11 cellular contexts compared by ENCODE assay signal in genomic region chr7:46139079-46139478, GRCh38.
A peak's percentile ranks its signal among the peaks of the same experiment; 100 is the strongest.
DNase-seq lines count a peak whose midpoint lies in the region; ATAC-seq and TF ChIP-seq lines count a peak whose summit lies in the region.
"Had no signal": no experiment of that assay in that cellular context is flagged by ENCODE, and none has a peak within 500 bp of the region (broad histone marks: within the 10 kb centered on the region; RNA-seq: fewer than 3 reads in every experiment).

No MANE protein-coding gene starts in this region.

- ATAC-seq in activated CD8-positive, alpha-beta T cell treated with anti-CD3 and anti-CD28 coated beads for 36 hours, result no peak
- ATAC-seq in GM21528 (IDR thresholded peaks at IDR 0.05; ENCODE audit: low FRiP score, unreplicated experiment), result no peak

- TF ChIP-seq CTCF in MCF 10A (IDR thresholded peaks at IDR 0.05; ENCODE audit: unreplicated experiment) (no peak), breast epithelium (IDR thresholded peaks at IDR 0.05) (no peak), epithelial cell of proximal tubule (conservative IDR thresholded peaks at IDR 0.05; ENCODE audit: low read depth, low read length) (no peak)
- no peak for TF ChIP-seq CTCF in activated CD8-positive, alpha-beta T cell treated with anti-CD3 and anti-CD28 coated beads for 36 hours (IDR thresholded peaks at IDR 0.05)

- H3K36me3 Mint-ChIP-seq in MCF 10A (ENCODE audit: insufficient read depth, unreplicated experiment), result no peaks in the 10 kb centered on the region
- no peaks in the 10 kb centered on the region for H3K36me3 Mint-ChIP-seq in activated CD8-positive, alpha-beta T cell treated with anti-CD3 and anti-CD28 coated beads for 36 hours (ENCODE audit: low read depth)

- no peaks in the 10 kb centered on the region for H3K9me3 ChIP-seq in breast epithelium

- no peak overlapping the region for H3K27ac Mint-ChIP-seq in MCF 10A (ENCODE audit: low read depth, unreplicated experiment)
- H3K27ac Mint-ChIP-seq in activated CD8-positive, alpha-beta T cell treated with anti-CD3 and anti-CD28 coated beads for 36 hours, result no peak overlapping the region

- no peaks in the 10 kb centered on the region for H3K9me3 Mint-ChIP-seq in MCF 10A (ENCODE audit: unreplicated experiment)
- H3K9me3 Mint-ChIP-seq in activated CD8-positive, alpha-beta T cell treated with anti-CD3 and anti-CD28 coated beads for 36 hours, result no peaks in the 10 kb centered on the region

- intact Hi-C loops in MCF 10A (cut with micrococcal nuclease), result no loop called here
- intact Hi-C loops in breast epithelium (cut with DNase I; ENCODE audit: low total_unique reads), result no loop called here
- intact Hi-C loops in activated CD8-positive, alpha-beta T cell treated with anti-CD3 and anti-CD28 coated beads for 36 hours (cut with micrococcal nuclease), result no loop called here

- H3K4me3 Mint-ChIP-seq in MCF 10A (ENCODE audit: unreplicated experiment), result no peak overlapping the region
- no peak overlapping the region for H3K4me3 Mint-ChIP-seq in activated CD8-positive, alpha-beta T cell treated with anti-CD3 and anti-CD28 coated beads for 36 hours

- peak; percentile 44 for DNase-seq in MCF 10A (ENCODE audit: unreplicated experiment)
- DNase-seq in breast epithelium (ENCODE audit: low spot score in 2 of 2), result no peak
- DNase-seq in HS-5 (ENCODE audit: low read depth), result peak; percentile 88
- DNase-seq in epithelial cell of proximal tubule (ENCODE audit: low read depth), result peak; percentile 60
- DNase-seq in activated CD8-positive, alpha-beta T cell treated with anti-CD3 and anti-CD28 coated beads for 36 hours, result no peak
- no peak for DNase-seq in NK-92 treated with Interleukin-12 subunit alpha and Interleukin-12 subunit beta, amount 100 ng/mL, for 24 hours (lab: John Stamatoyannopoulos, UW)
- DNase-seq in activated CD8-positive, alpha-beta memory T cell treated with anti-CD3 and anti-CD28 coated beads, Interleukin-2, amount 50 U/mL, for 4 hours, result no peak
- DNase-seq: activated T-cell treated with anti-CD3 and anti-CD28 coated beads, Interleukin-2, amount 50 U/mL, for 48 hours; effector memory CD4-positive, alpha-beta T cell; NCI-H2081 had no signal

- peaks cover 14% of the 10 kb centered on the region for H3K4me1 Mint-ChIP-seq in MCF 10A (ENCODE audit: insufficient read depth, unreplicated experiment)
- H3K4me1 Mint-ChIP-seq in activated CD8-positive, alpha-beta T cell treated with anti-CD3 and anti-CD28 coated beads for 36 hours (ENCODE audit: low read depth), result no peaks in the 10 kb centered on the region

- no peaks in the 10 kb centered on the region for H3K27me3 Mint-ChIP-seq in MCF 10A (ENCODE audit: insufficient read depth, unreplicated experiment)
- H3K27me3 Mint-ChIP-seq in activated CD8-positive, alpha-beta T cell treated with anti-CD3 and anti-CD28 coated beads for 36 hours, result no peaks in the 10 kb centered on the region

- BruUV-seq in MCF 10A (replicated peaks; lab: Mats Ljungman, UMichigan), result no TSS peak

- POLR2A ChIA-PET in MCF 10A (lab: Yijun Ruan, JAX), result interaction anchor here (0.7 to 1.5 kb wide), 5 partner anchors 14 to 256 kb away, joined by 3 to 4 read pairs (median 4); no protein-coding TSS in a partner anchor
- POLR2A ChIA-PET in activated CD8-positive, alpha-beta T cell treated with anti-CD3 and anti-CD28 coated beads for 36 hours (lab: Charles Lee), result no interaction called here

- H3K27me3 ChIP-seq in breast epithelium, result no peaks in the 10 kb centered on the region

- no peaks in the 10 kb centered on the region for H3K4me1 ChIP-seq in breast epithelium

- CTCF ChIA-PET in MCF 10A (lab: Yijun Ruan, JAX), result interaction anchor here (0.6 to 2.3 kb wide), 3 partner anchors 9 to 217 kb away, joined by 4 to 9 read pairs (median 7); no protein-coding TSS in a partner anchor
- CTCF ChIA-PET in activated CD8-positive, alpha-beta T cell treated with anti-CD3 and anti-CD28 coated beads for 36 hours (lab: Charles Lee), result interaction anchor here (1.0 kb wide), 1 partner anchor 139 kb away, joined by 3 read pairs; no protein-coding TSS in a partner anchor

- no peaks in the 10 kb centered on the region for H3K36me3 ChIP-seq in breast epithelium

- no peak for TF ChIP-seq POLR2A in breast epithelium (IDR thresholded peaks at IDR 0.05)

- H3K4me3 ChIP-seq in breast epithelium (no peak overlapping the region), epithelial cell of proximal tubule (ENCODE audit: low read depth, low read length) (no peak overlapping the region)

- H3K27ac ChIP-seq in breast epithelium, result no peak overlapping the region

Comparison
In these comparisons a context has a peak if more than half of its experiments do, and no peak if none do; other contexts are left out.
1. DNase-seq: peak in MCF 10A (single experiment), HS-5 (single experiment) and epithelial cell of proximal tubule (single experiment); none in breast epithelium (0 of 2), activated CD8-positive, alpha-beta T cell treated with anti-CD3 and anti-CD28 coated beads for 36 hours (single experiment), NK-92 treated with Interleukin-12 subunit alpha and Interleukin-12 subunit beta, amount 100 ng/mL, for 24 hours (single experiment) and activated CD8-positive, alpha-beta memory T cell treated with anti-CD3 and anti-CD28 coated beads, Interleukin-2, amount 50 U/mL, for 4 hours (single experiment).